20 cellular contexts compared by ENCODE assay signal in genomic region chr1:226355016-226355415, GRCh38.
"Had no signal": no experiment of that assay in that cellular context is flagged by ENCODE, and none has a peak within 500 bp of the region (broad histone marks: within the 10 kb centered on the region; RNA-seq: fewer than 3 reads in every experiment).

No MANE protein-coding gene starts in this region.

- H3K9me3 Mint-ChIP-seq: activated naive CD4-positive, alpha-beta T cell treated with anti-CD3 and anti-CD28 coated beads, Interleukin-2, amount 10 ng/mL, durations not matched to agents 7 days and 5 days; activated T-cell treated with anti-CD3 and anti-CD28 coated beads, Interleukin-2, amount 50 U/mL, for 4 hours; naive thymus-derived CD8-positive, alpha-beta T cell; T-cell had no signal

- H3K4me1 Mint-ChIP-seq: activated naive CD4-positive, alpha-beta T cell treated with anti-CD3 and anti-CD28 coated beads, Interleukin-2, amount 10 ng/mL, durations not matched to agents 7 days and 5 days had no signal

- DNase-seq: activated CD4-positive, alpha-beta T cell treated with anti-CD3 and anti-CD28 coated beads, Interleukin-2, amount 50 U/mL, for 1 hour; activated CD4-positive, CD25-positive, alpha-beta regulatory T cell treated with anti-CD3 and anti-CD28 coated beads, Interleukin-2, amount 50 U/mL, for 72 hours; activated CD8-positive, alpha-beta memory T cell treated with anti-CD3 and anti-CD28 coated beads, Interleukin-2, amount 50 U/mL, for 4 hours; activated effector memory CD4-positive, alpha-beta T cell treated with Interleukin-2 at 50 U/mL for 16 hours; activated naive CD4-positive, alpha-beta T cell treated with anti-CD3 and anti-CD28 coated beads, Interleukin-2, amount 10 ng/mL, durations not matched to agents 7 days and 5 days; activated T-cell treated with anti-CD3 and anti-CD28 coated beads, Interleukin-2, amount 50 U/mL, for 4 hours; cerebellar nuclear complex; effector CD8-positive, alpha-beta T cell; mesendoderm; naive thymus-derived CD8-positive, alpha-beta T cell; pancreas; stimulated activated CD4-positive, alpha-beta T cell treated with anti-CD3 and anti-CD28 coated beads, Interleukin-4, amount 100 ng/mL, for 1 hour; stimulated activated naive CD4-positive, alpha-beta T cell; T-cell; T-helper 9 cell had no signal

- H3K9me3 ChIP-seq: breast epithelium, esophagus muscularis mucosa, gastroesophageal sphincter, neutrophil, pancreas had no signal

- H3K4me3 ChIP-seq: breast epithelium, esophagus muscularis mucosa, gastroesophageal sphincter, pancreas, smooth muscle cell had no signal

- ATAC-seq: activated T-cell treated with anti-CD3 and anti-CD28 coated beads, Interleukin-2, amount 50 U/mL, for 4 hours; gastroesophageal sphincter; naive thymus-derived CD8-positive, alpha-beta T cell; pancreas; T-cell had no signal

- H3K4me3 Mint-ChIP-seq: activated naive CD4-positive, alpha-beta T cell treated with anti-CD3 and anti-CD28 coated beads, Interleukin-2, amount 10 ng/mL, durations not matched to agents 7 days and 5 days; activated T-cell treated with anti-CD3 and anti-CD28 coated beads, Interleukin-2, amount 50 U/mL, for 4 hours; naive thymus-derived CD8-positive, alpha-beta T cell; T-cell had no signal

- H3K36me3 ChIP-seq: breast epithelium had no signal

- H3K27ac ChIP-seq: breast epithelium, esophagus muscularis mucosa, neutrophil, pancreas had no signal

- H3K27me3 ChIP-seq: breast epithelium, esophagus muscularis mucosa, gastroesophageal sphincter, pancreas had no signal

- H3K27me3 Mint-ChIP-seq: activated naive CD4-positive, alpha-beta T cell treated with anti-CD3 and anti-CD28 coated beads, Interleukin-2, amount 10 ng/mL, durations not matched to agents 7 days and 5 days; naive thymus-derived CD8-positive, alpha-beta T cell; T-cell had no signal

- H3K4me1 ChIP-seq: breast epithelium, pancreas had no signal

- H3K27ac Mint-ChIP-seq: T-cell had no signal
